17 cellular contexts compared by ENCODE assay signal in the genomic region with DNA sequence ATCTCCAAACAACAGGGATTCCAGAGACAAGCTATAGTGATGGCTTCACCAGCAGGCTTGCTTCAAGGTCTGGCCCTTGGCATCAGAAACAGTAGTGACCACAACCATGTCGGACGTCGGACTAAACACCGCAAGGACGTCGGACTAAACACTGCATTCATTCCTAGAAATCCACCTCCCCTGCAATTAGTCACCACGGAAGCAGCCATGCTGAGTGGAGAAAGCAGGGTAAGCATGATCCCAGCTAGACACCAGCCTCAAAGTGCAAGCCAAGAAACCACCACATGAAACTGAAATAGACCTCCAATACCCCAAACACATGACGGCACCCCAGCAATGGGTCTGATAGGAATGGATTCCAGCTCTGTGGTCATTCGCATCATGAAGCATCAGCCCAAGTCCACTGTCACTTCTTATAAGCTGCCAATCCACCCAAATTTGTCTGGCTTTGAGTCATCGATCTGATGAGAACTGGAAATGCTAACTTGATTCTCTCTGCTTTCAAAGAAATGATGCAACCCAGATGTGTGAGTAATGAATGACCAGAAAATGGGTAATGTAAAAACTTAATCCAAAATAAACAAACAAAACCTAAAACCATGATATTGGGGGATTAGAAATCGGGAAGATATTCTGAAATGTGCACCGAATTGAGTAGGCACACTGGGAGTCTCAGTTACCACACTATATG.
DNase-seq lines count a peak whose midpoint lies in the region; ATAC-seq and TF ChIP-seq lines count a peak whose summit lies in the region.
"Had no signal": no experiment of that assay in that cellular context is flagged by ENCODE, and none has a peak within 500 bp of the region (broad histone marks: within the 10 kb centered on the region; RNA-seq: fewer than 3 reads in every experiment).

No MANE protein-coding gene starts in this region.

- peak overlapping the region; percentile 59 for H3K18ac ChIP-seq in neuronal stem cell (ENCODE audit: low read length)

- no peaks in the 10 kb centered on the region for H3K36me3 Mint-ChIP-seq in osteocyte (ENCODE audit: unreplicated experiment)
- no peaks in the 10 kb centered on the region for H3K36me3 Mint-ChIP-seq in activated T-cell treated with anti-CD3 and anti-CD28 coated beads, Interleukin-2, amount 50 U/mL, for 4 hours (ENCODE audit: insufficient read depth)

- H4K91ac ChIP-seq in neuronal stem cell (ENCODE audit: low read depth, low read length, poor library complexity) = no peak overlapping the region

- H3K27ac Mint-ChIP-seq in osteocyte (ENCODE audit: unreplicated experiment) = no peak overlapping the region
- H3K27ac Mint-ChIP-seq: activated CD4-positive, alpha-beta memory T cell treated with anti-CD3 and anti-CD28 coated beads, Interleukin-2, amount 10 ng/mL, durations not matched to agents 7 days and 5 days; HFFc6 had no signal

- H2BK5ac ChIP-seq in neuronal stem cell (ENCODE audit: low read length) = no peak overlapping the region

- H3K14ac ChIP-seq in neuronal stem cell (ENCODE audit: low read length) = no peak overlapping the region

- no peak overlapping the region for H2BK120ac ChIP-seq in neuronal stem cell (ENCODE audit: low read depth, low read length)

- no peak overlapping the region for H3K4me3 ChIP-seq in AG10803 (ENCODE audit: low read length)
- H3K4me3 ChIP-seq in cardiac fibroblast (replicated peaks in 1 of 2; ENCODE audit: low read depth in 2 of 2, low read length in 2 of 2) = no peak overlapping the region
- H3K4me3 ChIP-seq in neuronal stem cell (ENCODE audit: low read length in 2 of 2) = peak overlapping the region in 1 of 2 donors; percentile 18
- H3K4me3 ChIP-seq: vagina had no signal

- H3K27me3 Mint-ChIP-seq in osteocyte (ENCODE audit: unreplicated experiment) = peaks cover 3% of the 10 kb centered on the region
- H3K27me3 Mint-ChIP-seq in activated T-cell treated with anti-CD3 and anti-CD28 coated beads, Interleukin-2, amount 50 U/mL, for 4 hours (ENCODE audit: low read depth) = no peaks in the 10 kb centered on the region
- H3K27me3 Mint-ChIP-seq: activated CD4-positive, alpha-beta memory T cell treated with anti-CD3 and anti-CD28 coated beads, Interleukin-2, amount 10 ng/mL, durations not matched to agents 7 days and 5 days; stimulated activated naive CD8-positive, alpha-beta T cell treated with anti-CD3 and anti-CD28 coated beads, Interleukin-15, amount 100 ng/mL, for 72 hours had no signal

- DNase-seq in AG10803 (ENCODE audit: low read depth) (peak; percentile 59), LHCN-M2 (ENCODE audit: low read depth) (peak; percentile 37), cardiac fibroblast (ENCODE audit: low read depth in 2 of 2) (peak; percentile 28 to 73), neuronal stem cell (ENCODE audit: low spot score) (no peak), A172 (ENCODE audit: low spot score) (no peak), osteocyte (ENCODE audit: extremely low spot score, unreplicated experiment) (no peak)
- DNase-seq in activated T-cell treated with anti-CD3 and anti-CD28 coated beads, Interleukin-2, amount 50 U/mL, for 4 hours = no peak
- DNase-seq: activated CD4-positive, alpha-beta memory T cell treated with anti-CD3 and anti-CD28 coated beads, Interleukin-2, amount 10 ng/mL, durations not matched to agents 7 days and 5 days; amniotic stem cell; HFFc6; Kasumi-1; NCI-H446; stimulated activated CD4-positive, alpha-beta T cell treated with anti-CD3 and anti-CD28 coated beads, Interleukin-15, amount 100 ng/mL, for 24 hours; stimulated activated naive CD8-positive, alpha-beta T cell treated with anti-CD3 and anti-CD28 coated beads, Interleukin-15, amount 100 ng/mL, for 72 hours had no signal

- H3K27ac ChIP-seq in neuronal stem cell (replicated peaks; ENCODE audit: low read length) = no peak overlapping the region
- H3K27ac ChIP-seq: HL-60, vagina had no signal

- no peak for TF ChIP-seq CTCF in AG10803 (conservative IDR thresholded peaks at IDR 0.05; ENCODE audit: low read length)
- TF ChIP-seq CTCF in cardiac fibroblast (IDR thresholded peaks at IDR 0.05; ENCODE audit: low read depth, low read length) = no peak
- no peak for TF ChIP-seq CTCF in osteocyte (IDR thresholded peaks at IDR 0.05)

- H3K36me3 ChIP-seq in neuronal stem cell (replicated peaks in 1 of 2; ENCODE audit: control insufficient read depth in 2 of 2, insufficient read depth in 2 of 2, low read length in 2 of 2) = no peaks in the 10 kb centered on the region
- H3K36me3 ChIP-seq: vagina had no signal

- no peak for ATAC-seq in activated T-cell treated with anti-CD3 and anti-CD28 coated beads, Interleukin-2, amount 50 U/mL, for 4 hours
- no peak for ATAC-seq in HG03342 (IDR thresholded peaks at IDR 0.05; ENCODE audit: unreplicated experiment)
- ATAC-seq: stimulated activated naive CD8-positive, alpha-beta T cell treated with anti-CD3 and anti-CD28 coated beads, Interleukin-15, amount 100 ng/mL, for 72 hours had no signal

- no peaks in the 10 kb centered on the region for H3K9me3 Mint-ChIP-seq in osteocyte (ENCODE audit: unreplicated experiment)
- H3K9me3 Mint-ChIP-seq in activated T-cell treated with anti-CD3 and anti-CD28 coated beads, Interleukin-2, amount 50 U/mL, for 4 hours = peaks cover 4% of the 10 kb centered on the region

- no peak overlapping the region for H2AK5ac ChIP-seq in neuronal stem cell (ENCODE audit: low read depth, low read length)

- peak overlapping the region; percentile 38 for H2AFZ ChIP-seq in neuronal stem cell (ENCODE audit: low read length)

- H3K4me1 ChIP-seq in neuronal stem cell (ENCODE audit: control insufficient read depth in 2 of 2, insufficient read depth in 1 of 2, low read depth in 1 of 2, low read length in 2 of 2) = peaks cover 0 to 2% of the 10 kb centered on the region in 2 donors
- H3K4me1 ChIP-seq: vagina had no signal

- no peak overlapping the region for H3K4me2 ChIP-seq in neuronal stem cell (ENCODE audit: insufficient read depth, low read length, poor library complexity, severe bottlenecking)

- H3K23ac ChIP-seq in neuronal stem cell (ENCODE audit: low read depth, low read length, poor library complexity) = no peak overlapping the region

- H3K79me1 ChIP-seq in neuronal stem cell (ENCODE audit: low read depth, low read length) = no peaks in the 10 kb centered on the region

- peak overlapping the region; percentile 74 for H4K8ac ChIP-seq in neuronal stem cell (ENCODE audit: low read depth, low read length)

- WGBS in neuronal stem cell (ENCODE audit: extremely low coverage in 2 of 2, insufficient read length in 2 of 2, insufficient replicate concordance in 1 of 2), 2 donors = no CpG with 5 or more reads among the region's 12 CpGs

- H3K9me3 ChIP-seq in neuronal stem cell (replicated peaks in 1 of 2; ENCODE audit: control insufficient read depth in 2 of 2, insufficient read depth in 1 of 2, low read depth in 1 of 2, low read length in 2 of 2) = peaks cover 2 to 5% of the 10 kb centered on the region in 2 donors
- H3K9me3 ChIP-seq: vagina had no signal

- no peak overlapping the region for H2BK15ac ChIP-seq in neuronal stem cell (ENCODE audit: low read length)

- no peaks in the 10 kb centered on the region for H3K4me1 Mint-ChIP-seq in osteocyte (ENCODE audit: unreplicated experiment)
- no peaks in the 10 kb centered on the region for H3K4me1 Mint-ChIP-seq in activated T-cell treated with anti-CD3 and anti-CD28 coated beads, Interleukin-2, amount 50 U/mL, for 4 hours (ENCODE audit: low read depth)
- H3K4me1 Mint-ChIP-seq: activated CD4-positive, alpha-beta memory T cell treated with anti-CD3 and anti-CD28 coated beads, Interleukin-2, amount 10 ng/mL, durations not matched to agents 7 days and 5 days; stimulated activated naive CD8-positive, alpha-beta T cell treated with anti-CD3 and anti-CD28 coated beads, Interleukin-15, amount 100 ng/mL, for 72 hours had no signal

- H3K9ac ChIP-seq in neuronal stem cell (ENCODE audit: low read depth, low read length, poor library complexity) = no peak overlapping the region

- H3K4me3 Mint-ChIP-seq in osteocyte (ENCODE audit: unreplicated experiment) = no peak overlapping the region
- H3K4me3 Mint-ChIP-seq in activated T-cell treated with anti-CD3 and anti-CD28 coated beads, Interleukin-2, amount 50 U/mL, for 4 hours = no peak overlapping the region
- H3K4me3 Mint-ChIP-seq: activated CD4-positive, alpha-beta memory T cell treated with anti-CD3 and anti-CD28 coated beads, Interleukin-2, amount 10 ng/mL, durations not matched to agents 7 days and 5 days; HFFc6; stimulated activated naive CD8-positive, alpha-beta T cell treated with anti-CD3 and anti-CD28 coated beads, Interleukin-15, amount 100 ng/mL, for 72 hours had no signal

- no peak overlapping the region for H2BK12ac ChIP-seq in neuronal stem cell (ENCODE audit: low read length)

- H3K27me3 ChIP-seq in neuronal stem cell (ENCODE audit: control insufficient read depth in 3 of 3, insufficient read depth in 3 of 3, low read depth in 1 of 3, low read length in 3 of 3) = no peaks in the 10 kb centered on the region
- H3K27me3 ChIP-seq: vagina had no signal

- H3K4ac ChIP-seq in neuronal stem cell (ENCODE audit: low read length) = no peak overlapping the region

Comparison
In these comparisons a context has a peak if more than half of its experiments do, and no peak if none do; other contexts are left out.
1. DNase-seq: peak in AG10803 (single experiment), LHCN-M2 (single experiment) and cardiac fibroblast (2 of 2); none in neuronal stem cell (single experiment), A172 (single experiment), osteocyte (single experiment) and activated T-cell treated with anti-CD3 and anti-CD28 coated beads, Interleukin-2, amount 50 U/mL, for 4 hours (single experiment).